18 cellular contexts compared by ENCODE assay signal in the genomic region with DNA sequence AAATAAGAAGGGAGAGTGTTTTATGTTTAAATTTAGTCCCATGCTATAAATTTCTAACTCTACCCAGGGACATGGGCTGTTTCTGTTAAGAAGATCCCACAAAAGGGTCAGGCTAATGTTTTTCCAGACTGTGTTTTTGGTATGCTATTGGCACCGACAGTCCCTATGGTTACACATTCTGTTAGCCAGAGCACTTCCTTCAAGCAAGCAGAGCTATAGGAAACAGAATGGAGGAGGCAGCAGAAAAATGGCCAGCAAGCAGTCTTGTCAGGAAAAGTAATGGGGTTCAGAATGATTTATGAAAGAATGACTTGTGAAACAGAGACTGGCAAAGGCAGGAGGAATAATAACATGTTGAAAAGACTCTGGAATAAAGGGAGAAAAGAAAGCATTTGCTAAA. TPM values are rescaled to one million over a fixed set of nuclear protein-coding genes. Genes with fewer than 3 reads are reported as not detected.
DNase-seq lines count a peak whose midpoint lies in the region; ATAC-seq and TF ChIP-seq lines count a peak whose summit lies in the region.
"Had no signal": no experiment of that assay in that cellular context is flagged by ENCODE, and none has a peak within 500 bp of the region (broad histone marks: within the 10 kb centered on the region; RNA-seq: fewer than 3 reads in every experiment).

No MANE protein-coding gene starts in this region.

- no peaks in the 10 kb centered on the region for H3K36me3 ChIP-seq in endodermal cell (ENCODE audit: control insufficient read depth, insufficient read depth, low read length)
- H3K36me3 ChIP-seq: BLaER1 treated with 17β-estradiol and CSF1 and Interleukin-3, amounts not matched to agents 10 nM and 100 nM had no signal

- WGBS in endodermal cell (ENCODE audit: insufficient coverage in 1 of 2, insufficient read length in 1 of 2), 2 experiments: 67 to 92% methylated on average over 1 of the region's 1 CpG

- H3K27me3 ChIP-seq in endodermal cell (ENCODE audit: control insufficient read depth, insufficient read depth, low read length, poor library complexity, severe bottlenecking): no peaks in the 10 kb centered on the region
- H3K27me3 ChIP-seq: BLaER1 treated with 17β-estradiol and CSF1 and Interleukin-3, amounts not matched to agents 10 nM and 100 nM had no signal

- H3K27ac Mint-ChIP-seq in endodermal cell (no peak overlapping the region), nephron progenitor cell (peak overlapping the region; percentile 53), progenitor cell of endocrine pancreas (no peak overlapping the region)
- H3K27ac Mint-ChIP-seq: CD4-positive, CD25-positive, alpha-beta regulatory T cell had no signal

- no peak for ATAC-seq in GM18517 (IDR thresholded peaks at IDR 0.05; ENCODE audit: unreplicated experiment)
- ATAC-seq: HCT116 had no signal

- H3K4me1 ChIP-seq in endodermal cell (ENCODE audit: control insufficient read depth, insufficient read depth, low read length): peaks cover 2% of the 10 kb centered on the region

- H3K4me1 Mint-ChIP-seq in endodermal cell (peaks cover 18% of the 10 kb centered on the region), nephron progenitor cell (peaks cover 36% of the 10 kb centered on the region), progenitor cell of endocrine pancreas (ENCODE audit: low read depth) (peaks cover 18% of the 10 kb centered on the region)
- H3K4me1 Mint-ChIP-seq: CD4-positive, CD25-positive, alpha-beta regulatory T cell had no signal

- H3K27me3 Mint-ChIP-seq in endodermal cell (ENCODE audit: insufficient read depth) (no peaks in the 10 kb centered on the region), nephron progenitor cell (ENCODE audit: low read depth, poor library complexity) (no peaks in the 10 kb centered on the region), progenitor cell of endocrine pancreas (peaks cover 6% of the 10 kb centered on the region)
- H3K27me3 Mint-ChIP-seq: CD4-positive, CD25-positive, alpha-beta regulatory T cell had no signal

- TF ChIP-seq CTCF in endodermal cell (conservative IDR thresholded peaks at IDR 0.05) (no peak), nephron progenitor cell (IDR thresholded peaks at IDR 0.05) (no peak), progenitor cell of endocrine pancreas (IDR thresholded peaks at IDR 0.05; ENCODE audit: unreplicated experiment) (no peak)

- no peaks in the 10 kb centered on the region for H3K9me3 ChIP-seq in endodermal cell (ENCODE audit: control insufficient read depth, low read length)
- H3K9me3 ChIP-seq: BLaER1 treated with 17β-estradiol and CSF1 and Interleukin-3, amounts not matched to agents 10 nM and 100 nM had no signal

- no peak overlapping the region for H3K4me3 Mint-ChIP-seq in endodermal cell
- H3K4me3 Mint-ChIP-seq in nephron progenitor cell: no peak overlapping the region
- no peak overlapping the region for H3K4me3 Mint-ChIP-seq in progenitor cell of endocrine pancreas (ENCODE audit: low read depth)
- H3K4me3 Mint-ChIP-seq: CD4-positive, CD25-positive, alpha-beta regulatory T cell had no signal

- H3K9ac ChIP-seq in endodermal cell (ENCODE audit: extremely low read depth, low read length, poor library complexity, severe bottlenecking): no peak overlapping the region
- H3K9ac ChIP-seq: BLaER1 treated with 17β-estradiol and CSF1 and Interleukin-3, amounts not matched to agents 10 nM and 100 nM had no signal

- H3K36me3 Mint-ChIP-seq in endodermal cell (ENCODE audit: low read depth) (no peaks in the 10 kb centered on the region), nephron progenitor cell (ENCODE audit: low read depth) (no peaks in the 10 kb centered on the region), progenitor cell of endocrine pancreas (ENCODE audit: insufficient read depth) (no peaks in the 10 kb centered on the region)
- H3K36me3 Mint-ChIP-seq: CD4-positive, CD25-positive, alpha-beta regulatory T cell had no signal

- H3K4me3 ChIP-seq in endodermal cell (ENCODE audit: low read length): no peak overlapping the region
- H3K4me3 ChIP-seq: BLaER1 treated with 17β-estradiol and CSF1 and Interleukin-3, amounts not matched to agents 10 nM and 100 nM had no signal

- DNase-seq in Ammon's horn (ENCODE audit: low spot score): peak; percentile 28
- DNase-seq in astrocyte of the hippocampus (ENCODE audit: low read depth, low spot score): peak; percentile 7
- no peak for DNase-seq in endodermal cell
- no peak for DNase-seq in nephron progenitor cell
- DNase-seq in SIG-M5 treated with dmso at 0.1 percent for 504 hours (lab: John Stamatoyannopoulos, UW; ENCODE audit: unreplicated experiment): no peak
- DNase-seq in NCI-H446 (lab: John Stamatoyannopoulos, UW): no peak
- no peak for DNase-seq in progenitor cell of endocrine pancreas (ENCODE audit: low spot score, unreplicated experiment)
- DNase-seq: 8988T; AML-193; Calu3; CD4-positive, CD25-positive, alpha-beta regulatory T cell; DMS 273 treated with DMSO at 0.1 percent for 48 hours; DND-41; GF-D8 had no signal

- peak overlapping the region; percentile 75 for H3K27ac ChIP-seq in endodermal cell (ENCODE audit: low read depth, low read length)
- H3K27ac ChIP-seq: BLaER1 treated with 17β-estradiol and CSF1 and Interleukin-3, amounts not matched to agents 10 nM and 100 nM; HL-60 had no signal

- H3K9me3 Mint-ChIP-seq in endodermal cell (no peaks in the 10 kb centered on the region), nephron progenitor cell (no peaks in the 10 kb centered on the region), progenitor cell of endocrine pancreas (ENCODE audit: low read depth) (peaks cover 3% of the 10 kb centered on the region)

RNA-seq across cellular contexts. Expression of gene PHYHIPL, which starts 44.8 kb away (rescaled TPM):
- total RNA-seq in endodermal cell (under 1 TPM; 0.44 to 0.68 TPM), progenitor cell of endocrine pancreas (1.3 and 2.5 TPM in 2 replicates)
- 22.7 TPM for polyA plus RNA-seq in endodermal cell (2013, experiment 1 of 2)
- 16.6 TPM for polyA plus RNA-seq in endodermal cell (2013, experiment 2 of 2)
- total RNA-seq: Calu3; CD4-positive, CD25-positive, alpha-beta regulatory T cell had no signal
- polyA plus RNA-seq: CD4-positive, CD25-positive, alpha-beta regulatory T cell had no signal

Comparison
In these comparisons a context has a peak if more than half of its experiments do, and no peak if none do; other contexts are left out.
1. DNase-seq: peak in Ammon's horn (single experiment) and astrocyte of the hippocampus (single experiment); none in endodermal cell (single experiment), nephron progenitor cell (single experiment), SIG-M5 treated with dmso at 0.1 percent for 504 hours (single experiment), NCI-H446 (0 of 2) and progenitor cell of endocrine pancreas (single experiment).